16 cellular contexts compared by ENCODE assay signal in genomic region chr11:104812416-104812815, GRCh38.
"Had no signal": no experiment of that assay in that cellular context is flagged by ENCODE, and none has a peak within 500 bp of the region (broad histone marks: within the 10 kb centered on the region; RNA-seq: fewer than 3 reads in every experiment).

No MANE protein-coding gene starts in this region.

- H3K27ac ChIP-seq: epithelial cell of prostate, ovary, thyroid gland had no signal

- H3K4me1 ChIP-seq: thyroid gland had no signal

- H3K27me3 ChIP-seq: ovary, thyroid gland had no signal

- ATAC-seq: activated T-cell treated with anti-CD3 and anti-CD28 coated beads, Interleukin-2, amount 50 U/mL, for 4 hours; left lobe of liver; naive thymus-derived CD8-positive, alpha-beta T cell; right cardiac atrium had no signal

- DNase-seq: activated B cell treated with CpG ODN at 0.5 μM for 24 hours; activated CD4-positive, alpha-beta T cell treated with anti-CD3 and anti-CD28 coated beads for 4 hours; activated CD4-positive, alpha-beta T cell treated with anti-CD3 and anti-CD28 coated beads, Interleukin-2, amount 50 U/mL, for 48 hours; activated CD8-positive, alpha-beta memory T cell treated with anti-CD3 and anti-CD28 coated beads, Interleukin-2, amount 50 U/mL, for 48 hours; activated naive CD4-positive, alpha-beta T cell treated with anti-CD3 and anti-CD28 coated beads for 36 hours; activated naive CD8-positive, alpha-beta T cell treated with anti-CD3 and anti-CD28 coated beads, Interleukin-2, amount 10 ng/mL, durations not matched to agents 7 days and 5 days; activated T-cell treated with anti-CD3 and anti-CD28 coated beads, Interleukin-2, amount 50 U/mL, for 4 hours; amniotic stem cell; foreskin fibroblast; immature natural killer cell; naive thymus-derived CD8-positive, alpha-beta T cell; ovary; right cardiac atrium; thyroid gland had no signal
